ENCODE assay signal across 1 cellular context in the genomic region with DNA sequence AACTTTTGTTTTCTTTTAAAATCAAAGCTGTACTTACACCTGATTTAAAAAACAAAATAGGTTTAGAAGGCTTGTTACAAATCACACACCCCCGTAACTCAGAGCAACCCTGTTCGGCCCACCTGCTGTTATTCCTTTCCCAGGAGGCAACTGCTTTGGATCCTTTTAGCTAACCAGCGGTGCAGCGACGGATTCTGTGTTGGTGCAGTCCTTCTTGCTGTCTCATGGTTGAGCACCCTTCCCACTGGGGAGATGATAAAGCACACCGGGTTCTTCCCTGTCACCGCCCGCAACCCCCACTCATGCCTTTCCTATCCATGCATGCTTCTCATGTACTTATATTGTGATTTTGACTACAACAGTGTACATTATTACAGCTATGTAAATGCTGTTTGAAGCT.
TF ChIP-seq lines count a peak whose summit lies in the region.

No MANE protein-coding gene starts in this region.

TF ChIP-seq in GM23338, 12 proteins besides CTCF, POLR2A, EP300 and RAD21 (continued from another document):
- TF ChIP-seq ZNF462 (CRISPR knock-in tag; IDR thresholded peaks at IDR 0.05) (no peak), JUNB (IDR thresholded peaks at IDR 0.05; ENCODE audit: unreplicated experiment) (no peak), REST (IDR thresholded peaks at IDR 0.05; ENCODE audit: unreplicated experiment) (no peak), STAT1 (IDR thresholded peaks at IDR 0.05; ENCODE audit: unreplicated experiment) (no peak), NANOG (IDR thresholded peaks at IDR 0.05; ENCODE audit: borderline replicate concordance) (no peak), POLR2AphosphoS5 (IDR thresholded peaks at IDR 0.05; ENCODE audit: low read depth) (no peak), EZH2phosphoT487 (IDR thresholded peaks at IDR 0.05; ENCODE audit: unreplicated experiment) (no peak), ZNF331 (CRISPR knock-in tag; IDR thresholded peaks at IDR 0.05; ENCODE audit: low read depth) (no peak), ETS1 (IDR thresholded peaks at IDR 0.05) (no peak)
